Comparison of ENCODE assay signal across 29 cellular contexts in genomic region chr22:20985720-20986119, GRCh38. TPM values are rescaled to one million over a fixed set of nuclear protein-coding genes. Genes with fewer than 3 reads are reported as not detected.
"Had no signal": no experiment of that assay in that cellular context is flagged by ENCODE, and none has a peak within 500 bp of the region (broad histone marks: within the 10 kb centered on the region; RNA-seq: fewer than 3 reads in every experiment).

No MANE protein-coding gene starts in this region.

- ATAC-seq: effector memory CD8-positive, alpha-beta T cell; foreskin keratinocyte; gastroesophageal sphincter; heart left ventricle; left cardiac atrium; left lung; left ventricle myocardium superior; lower lobe of right lung; naive thymus-derived CD4-positive, alpha-beta T cell had no signal

- H3K4me3 ChIP-seq: colonic mucosa, esophagus muscularis mucosa, gastroesophageal sphincter, heart left ventricle, hepatocyte, left lung, lower lobe of right lung had no signal

- H3K36me3 ChIP-seq: colonic mucosa had no signal

- H3K4me2 ChIP-seq: hepatocyte had no signal

- H3K27ac ChIP-seq: colonic mucosa, esophagus muscularis mucosa, foreskin keratinocyte, gastroesophageal sphincter, heart left ventricle, hepatocyte, left lung, lower lobe of right lung had no signal

- H3K4me1 ChIP-seq: foreskin keratinocyte had no signal

- H3K9me3 Mint-ChIP-seq: dendritic cell treated with granulocyte-macrophage colony-stimulating factor and Interleukin-4, amounts not matched to agents 40 ng/mL and 50 ng/mL, for 4 days; effector memory CD8-positive, alpha-beta T cell; endodermal cell; immature natural killer cell had no signal

- H3K9me3 ChIP-seq: colonic mucosa, esophagus muscularis mucosa, gastroesophageal sphincter, heart left ventricle, left lung, lower lobe of right lung had no signal

- H3K27me3 Mint-ChIP-seq: dendritic cell treated with granulocyte-macrophage colony-stimulating factor and Interleukin-4, amounts not matched to agents 40 ng/mL and 50 ng/mL, for 4 days; effector memory CD8-positive, alpha-beta T cell; naive thymus-derived CD4-positive, alpha-beta T cell had no signal

- H2AFZ ChIP-seq: hepatocyte had no signal

- FAIRE-seq: endometrium, endothelial cell of umbilical vein, frontal cortex had no signal

- DNase-seq: colonic mucosa; cortex of kidney; effector CD8-positive, alpha-beta T cell; effector memory CD8-positive, alpha-beta T cell; endodermal cell; foreskin keratinocyte; heart left ventricle; hypothalamus; immature natural killer cell; islet precursor cell; left cardiac atrium; left ventricle myocardium superior; lower lobe of right lung; mesenchymal stem cell; midbrain; naive thymus-derived CD4-positive, alpha-beta T cell had no signal

- H3K27ac Mint-ChIP-seq: dendritic cell treated with granulocyte-macrophage colony-stimulating factor and Interleukin-4, amounts not matched to agents 40 ng/mL and 50 ng/mL, for 4 days; endodermal cell; immature natural killer cell had no signal

- H3K4me3 Mint-ChIP-seq: dendritic cell treated with granulocyte-macrophage colony-stimulating factor and Interleukin-4, amounts not matched to agents 40 ng/mL and 50 ng/mL, for 4 days; effector memory CD8-positive, alpha-beta T cell; endodermal cell; immature natural killer cell; naive thymus-derived CD4-positive, alpha-beta T cell had no signal

- H3K27me3 ChIP-seq: colonic mucosa, esophagus muscularis mucosa, foreskin keratinocyte, gastroesophageal sphincter, heart left ventricle, hepatocyte, left lung had no signal

RNA-seq across cellular contexts. Expression of gene AIFM3, which starts 18.7 kb away (rescaled TPM):
- total RNA-seq: endothelial cell of umbilical vein, lung microvascular endothelial cell had no signal

RNA-seq across cellular contexts. Expression of gene P2RX6, which starts 29.2 kb away (rescaled TPM):
- total RNA-seq: dermis microvascular lymphatic vessel endothelial cell, endothelial cell of umbilical vein, epithelial cell of proximal tubule, kidney epithelial cell, lung microvascular endothelial cell had no signal
- polyA plus RNA-seq: immature natural killer cell had no signal

RNA-seq across cellular contexts. Expression of gene SLC7A4, which starts 46.6 kb away (rescaled TPM):
- total RNA-seq: dermis microvascular lymphatic vessel endothelial cell, endothelial cell of umbilical vein, lung microvascular endothelial cell, mononuclear cell had no signal
- polyA plus RNA-seq: endothelial cell of umbilical vein, heart left ventricle, immature natural killer cell had no signal
